In the genomic region with DNA sequence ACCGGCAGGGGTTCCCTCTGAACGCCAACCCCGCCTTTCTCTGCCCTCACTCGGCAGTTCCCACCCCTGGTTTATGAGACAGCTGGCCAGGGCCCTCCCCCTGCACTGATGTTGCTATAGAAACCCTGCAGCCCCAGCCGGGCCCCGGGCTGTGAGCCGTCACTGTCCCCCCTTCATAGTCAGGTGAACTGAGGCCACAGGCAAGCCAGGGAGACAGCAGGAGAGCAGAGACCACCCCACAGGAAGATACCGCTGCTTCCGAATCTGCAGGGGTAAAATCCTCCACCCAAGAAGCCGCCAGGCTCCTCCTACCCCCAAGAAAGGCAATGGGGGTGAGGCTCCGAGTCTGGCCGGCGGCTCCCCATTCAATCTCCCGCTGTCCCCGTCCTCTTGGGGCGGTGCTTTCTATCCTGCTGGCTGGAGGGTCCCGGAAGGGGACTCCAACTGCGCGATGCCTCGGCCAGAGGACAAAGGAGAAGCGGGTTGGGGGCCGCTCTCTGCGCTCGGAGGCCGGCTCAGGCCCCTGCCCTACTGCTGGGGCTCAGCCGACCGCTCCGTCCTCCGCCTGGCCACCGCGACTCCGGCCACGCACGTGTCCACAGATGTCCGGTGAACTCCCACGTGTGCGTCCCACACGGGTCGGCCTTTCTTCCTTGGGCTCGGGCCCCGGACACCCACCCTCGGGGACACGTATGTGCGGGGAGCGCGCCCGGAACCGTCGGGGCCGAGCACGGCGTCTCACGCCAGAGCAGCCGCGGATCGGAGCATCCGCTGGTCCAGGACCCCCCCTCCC, we compare ENCODE assay signal across 8 cellular contexts. TPM values are rescaled to one million over a fixed set of nuclear protein-coding genes. Genes with fewer than 3 reads are reported as not detected.
DNase-seq lines count a peak whose midpoint lies in the region; ATAC-seq, FAIRE-seq and TF ChIP-seq lines count a peak whose summit lies in the region.

No MANE protein-coding gene starts in this region.

- POLR2A ChIA-PET in A549 (lab: Yijun Ruan, JAX), result interaction anchor here (0.7 to 1.5 kb wide), 5 partner anchors 11 to 96 kb away, joined by 3 to 6 read pairs (median 3); partner anchors contain the start of genes PNPLA2 and RPLP2

- DNase-seq in A549 (ENCODE audit: low read depth in 1 of 2, low spot score in 1 of 2), result peak; percentile 69 to 80
- DNase-seq in NCI-H226, result peak; percentile 67
- DNase-seq in central memory CD4-positive, alpha-beta T cell, result peak; percentile 72
- peak; percentile 81 for DNase-seq in kidney glomerular epithelial cell (lab: John Stamatoyannopoulos, UW)
- DNase-seq in stimulated activated CD4-positive, alpha-beta T cell treated with anti-CD3 and anti-CD28 coated beads, Interleukin-15, amount 100 ng/mL, for 48 hours (ENCODE audit: low read depth in 2 of 2), result peak; percentile 68 to 69

- peak overlapping the region; percentile 90 for H3K4me2 ChIP-seq in A549

- no peak for FAIRE-seq in A549 (lab: Jason Lieb, UNC)

- no peak for TF ChIP-seq POLR2A in A549 (IDR thresholded peaks at IDR 0.05; ENCODE audit: low read length)

- no peak for TF ChIP-seq RAD21 in A549 (conservative IDR thresholded peaks at IDR 0.05 in 1 of 2, IDR thresholded peaks at IDR 0.05 in 1 of 2)

- peak; percentile 45 to 67 for ATAC-seq in A549
- ATAC-seq in GM18867 (IDR thresholded peaks at IDR 0.05; ENCODE audit: unreplicated experiment), result peak; percentile 36
- peak; percentile 24 for ATAC-seq in HG03139 (IDR thresholded peaks at IDR 0.05; ENCODE audit: unreplicated experiment)
- ATAC-seq in activated CD4-positive, CD25-positive, alpha-beta regulatory T cell treated with anti-CD3 and anti-CD28 coated beads, Interleukin-2, amount 50 U/mL, for 24 hours, result peak; percentile 46 to 55

- peak overlapping the region; percentile 66 for H3K4me3 ChIP-seq in A549

- H3K4me1 ChIP-seq in A549, result peaks cover 28% of the 10 kb centered on the region

- no peaks in the 10 kb centered on the region for H3K9me3 ChIP-seq in A549

- no peak for TF ChIP-seq EP300 in A549 (IDR thresholded peaks at IDR 0.05)

- TF ChIP-seq CTCF in A549 (IDR thresholded peaks at IDR 0.05), result no peak

- peak overlapping the region; percentile 76 to 99 for H3K27ac ChIP-seq in A549

- CTCF ChIA-PET in A549 (lab: Yijun Ruan, JAX), result interaction anchor here (0.6 to 2.1 kb wide), 2 partner anchors 14 to 452 kb away, joined by 3 to 13 read pairs; no protein-coding TSS in a partner anchor

- under 1% methylated on average over 22 of the region's 57 CpGs for WGBS in A549 (ENCODE audit: missing lambda C conversion rate)

TF ChIP-seq in A549, 52 proteins besides CTCF, POLR2A, EP300 and RAD21:
- no peak for TF ChIP-seq FOSB (CRISPR knock-in tag; IDR thresholded peaks at IDR 0.05)
- TF ChIP-seq PHF8 (IDR thresholded peaks at IDR 0.05; ENCODE audit: borderline replicate concordance, low read depth), result peak; percentile 36; the same call in 1 of the 2 replicates
- TF ChIP-seq CHD2 (IDR thresholded peaks at IDR 0.05; ENCODE audit: low read length, partially characterized antibody), result no peak
- no peak for TF ChIP-seq HES2 (IDR thresholded peaks at IDR 0.05)
- TF ChIP-seq TP53 (CRISPR knock-in tag; IDR thresholded peaks at IDR 0.05), result peak; percentile 57; the same call in 1 of the 2 replicates
- TF ChIP-seq, protein P1, sequence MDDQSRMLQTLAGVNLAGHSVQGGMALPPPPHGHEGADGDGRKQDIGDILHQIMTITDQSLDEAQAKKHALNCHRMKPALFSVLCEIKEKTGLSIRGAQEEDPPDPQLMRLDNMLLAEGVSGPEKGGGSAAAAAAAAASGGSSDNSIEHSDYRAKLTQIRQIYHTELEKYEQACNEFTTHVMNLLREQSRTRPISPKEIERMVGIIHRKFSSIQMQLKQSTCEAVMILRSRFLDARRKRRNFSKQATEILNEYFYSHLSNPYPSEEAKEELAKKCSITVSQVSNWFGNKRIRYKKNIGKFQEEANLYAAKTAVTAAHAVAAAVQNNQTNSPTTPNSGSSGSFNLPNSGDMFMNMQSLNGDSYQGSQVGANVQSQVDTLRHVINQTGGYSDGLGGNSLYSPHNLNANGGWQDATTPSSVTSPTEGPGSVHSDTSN (IDR thresholded peaks at IDR 0.05), result 0 out of 2 replicates have a peak, but pooled peaks have one; percentile 19
- peak; percentile 62; the same call in 1 of the 2 replicates for TF ChIP-seq MAX (IDR thresholded peaks at IDR 0.05)
- no peak for TF ChIP-seq HOXA7 (CRISPR knock-in tag; IDR thresholded peaks at IDR 0.05)
TF ChIP-seq in A549: peak in this region for 4.

RNA-seq across cellular contexts. Expression of gene SLC25A22, which starts 0.6 kb away (rescaled TPM):
- polyA plus RNA-seq in A549 (2011; rRNA removed) (11.6 and 13.5 TPM in 2 replicates), A549 (2017; fragmentation: RNase III; extraction: RNeasy Plus Mini Kit Qiagen cat#74134 plus additional on column Dnase treatment) (18.7 to 21.8 TPM (median 19.5 TPM) in 3 replicates)
- polyA plus RNA-seq in A549 (2012; cell fraction: cytosol; rRNA removed), result 43.6 and 50.2 TPM in 2 replicates
- 85.4 and 116 TPM in 2 replicates for polyA plus RNA-seq in A549 (2012; cell fraction: nucleus; rRNA removed)
- 4.5 and 15.8 TPM in 2 replicates for polyA minus RNA-seq in A549 (2011; rRNA and poly(A)+ RNA removed)

RNA-seq across cellular contexts. Expression of gene PIDD1, which starts 7.5 kb away (rescaled TPM):
- polyA plus RNA-seq in A549 (2011; rRNA removed) (6.3 and 6.5 TPM in 2 replicates), A549 (2017; fragmentation: RNase III; extraction: RNeasy Plus Mini Kit Qiagen cat#74134 plus additional on column Dnase treatment) (15.7 to 19.0 TPM (median 18.9 TPM) in 3 replicates)
- 17.5 and 23.5 TPM in 2 replicates for polyA plus RNA-seq in A549 (2012; cell fraction: cytosol; rRNA removed)
- polyA plus RNA-seq in A549 (2012; cell fraction: nucleus; rRNA removed), result 117 and 172 TPM in 2 replicates
- polyA minus RNA-seq in A549 (2011; rRNA and poly(A)+ RNA removed), result 2.7 and 4.4 TPM in 2 replicates

RNA-seq across cellular contexts. Expression of gene CEND1, which starts 7.6 kb away (rescaled TPM):
- polyA plus RNA-seq in A549 (2011; rRNA removed), result not detected in 2 replicates
- 0.32 and 0.51 TPM in 2 replicates for polyA plus RNA-seq in A549 (2012; cell fraction: cytosol; rRNA removed)
- polyA plus RNA-seq in A549 (2012; cell fraction: nucleus; rRNA removed), result 0.47 and 0.59 TPM in 2 replicates
- 1.0 to 1.3 TPM (median 1.0 TPM) in 3 replicates for polyA plus RNA-seq in A549 (2017; fragmentation: RNase III; extraction: RNeasy Plus Mini Kit Qiagen cat#74134 plus additional on column Dnase treatment)
- polyA minus RNA-seq in A549 (2011; rRNA and poly(A)+ RNA removed), result 0.29 TPM in 1 of 2 replicates, not detected in the other

RNA-seq across cellular contexts. Expression of gene RPLP2, which starts 12.3 kb away (rescaled TPM):
- polyA plus RNA-seq in A549 (2011; rRNA removed), result 1,346 and 1,493 TPM in 2 replicates
- 3,184 and 3,866 TPM in 2 replicates for polyA plus RNA-seq in A549 (2012; cell fraction: cytosol; rRNA removed)
- polyA plus RNA-seq in A549 (2012; cell fraction: nucleus; rRNA removed), result 1,421 and 2,115 TPM in 2 replicates
- 2,443 to 2,621 TPM (median 2,508 TPM) in 3 replicates for polyA plus RNA-seq in A549 (2017; fragmentation: RNase III; extraction: RNeasy Plus Mini Kit Qiagen cat#74134 plus additional on column Dnase treatment)
- polyA minus RNA-seq in A549 (2011; rRNA and poly(A)+ RNA removed), result 823 and 964 TPM in 2 replicates

RNA-seq across cellular contexts. Expression of gene GATD1, which starts 20.2 kb away (rescaled TPM):
- polyA plus RNA-seq in A549 (2011; rRNA removed) (14.5 and 16.8 TPM in 2 replicates), A549 (2017; fragmentation: RNase III; extraction: RNeasy Plus Mini Kit Qiagen cat#74134 plus additional on column Dnase treatment) (41.9 to 43.5 TPM (median 43.1 TPM) in 3 replicates)
- polyA plus RNA-seq in A549 (2012; cell fraction: cytosol; rRNA removed), result 82.8 and 96.7 TPM in 2 replicates
- 296 and 428 TPM in 2 replicates for polyA plus RNA-seq in A549 (2012; cell fraction: nucleus; rRNA removed)
- polyA minus RNA-seq in A549 (2011; rRNA and poly(A)+ RNA removed), result 8.6 and 9.5 TPM in 2 replicates

Comparison
In these comparisons a context has a peak if more than half of its experiments do, and no peak if none do; other contexts are left out.
1. Peak in every context shown above with its lines: DNase-seq, ATAC-seq, H3K4me3 ChIP-seq and H3K27ac ChIP-seq.